11 cellular contexts compared by ENCODE assay signal in the genomic region with DNA sequence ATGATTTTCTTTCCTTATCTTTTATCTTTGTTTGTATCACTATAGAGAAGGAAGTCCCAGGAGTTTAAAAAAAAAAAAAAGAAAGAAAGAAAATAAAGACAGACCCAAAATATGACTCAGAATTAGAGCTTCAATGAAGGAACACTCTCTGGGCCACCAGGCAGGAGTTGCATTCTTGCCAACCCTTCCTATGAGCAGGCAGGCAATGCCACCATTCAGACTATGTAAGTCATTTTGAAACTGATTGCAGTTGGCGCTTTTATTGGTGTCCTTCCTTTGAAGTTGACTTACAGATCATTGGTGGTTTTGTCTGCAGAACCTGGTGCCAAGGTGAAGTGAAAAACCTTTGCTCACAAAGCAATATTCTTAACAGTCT. TPM values are rescaled to one million over a fixed set of nuclear protein-coding genes. Genes with fewer than 3 reads are reported as not detected.
DNase-seq lines count a peak whose midpoint lies in the region; ATAC-seq and TF ChIP-seq lines count a peak whose summit lies in the region.
"Had no signal": no experiment of that assay in that cellular context is flagged by ENCODE, and none has a peak within 500 bp of the region (broad histone marks: within the 10 kb centered on the region; RNA-seq: fewer than 3 reads in every experiment).

No MANE protein-coding gene starts in this region.

- H4K20me1 ChIP-seq in Karpas-422 (ENCODE audit: insufficient read depth, low read depth, low read length), result no peaks in the 10 kb centered on the region

- H3K4me2 ChIP-seq in Karpas-422 (ENCODE audit: low read depth, low read length, poor library complexity, severe bottlenecking), result no peak overlapping the region

- TF ChIP-seq CTCF in transverse colon (IDR thresholded peaks at IDR 0.05) (no peak), GM10266 (IDR thresholded peaks at IDR 0.05; ENCODE audit: control insufficient read depth, insufficient read depth, low read depth, missing control alignments) (no peak)

- in situ Hi-C loops in transverse colon (cut with MboI; ENCODE audit: low pct_ligation_motif_present in 1 of 4, low pct_unique_long_range_greater_than_20kb in 1 of 4, low sequenced_read_pairs in 3 of 4), result no loop called here

- H3K27ac Mint-ChIP-seq in activated naive CD4-positive, alpha-beta T cell treated with anti-CD3 and anti-CD28 coated beads, Interleukin-2, amount 50 U/mL, for 72 hours, result peak overlapping the region; percentile 44 to 53

- WGBS in transverse colon (ENCODE audit: low coverage in 1 of 2), 2 donors, result 57 to 100% methylated on average over 1 of the region's 1 CpG

- no peak overlapping the region for H2AFZ ChIP-seq in Karpas-422 (ENCODE audit: low read length)

- H3K4me1 ChIP-seq in transverse colon (peaks cover 0 to 29% (median 11%) of the 10 kb centered on the region in 4 donors), Karpas-422 (ENCODE audit: low read length) (no peaks in the 10 kb centered on the region)

- H3K9me3 ChIP-seq in transverse colon, result no peaks in the 10 kb centered on the region
- no peaks in the 10 kb centered on the region for H3K9me3 ChIP-seq in Karpas-422 (ENCODE audit: low read length)
- H3K9me3 ChIP-seq: thoracic aorta had no signal

- H3K9ac ChIP-seq in Karpas-422 (ENCODE audit: low read length), result no peak overlapping the region

- H3K36me3 ChIP-seq in transverse colon, result no peaks in the 10 kb centered on the region
- H3K36me3 ChIP-seq in Karpas-422 (ENCODE audit: insufficient read depth, low read length), result no peaks in the 10 kb centered on the region
- H3K36me3 ChIP-seq: thoracic aorta had no signal

- H3K9me2 ChIP-seq in Karpas-422 (replicated peaks; ENCODE audit: insufficient read depth, low read length), result no peaks in the 10 kb centered on the region

- no peak for TF ChIP-seq POLR2A in transverse colon (IDR thresholded peaks at IDR 0.05)

- peak; percentile 84 to 88 for ATAC-seq in activated naive CD4-positive, alpha-beta T cell treated with anti-CD3 and anti-CD28 coated beads, Interleukin-2, amount 50 U/mL, for 72 hours

- no peaks in the 10 kb centered on the region for H3K36me3 Mint-ChIP-seq in activated naive CD4-positive, alpha-beta T cell treated with anti-CD3 and anti-CD28 coated beads, Interleukin-2, amount 50 U/mL, for 72 hours

- no peaks in the 10 kb centered on the region for H3K79me2 ChIP-seq in Karpas-422 (ENCODE audit: low read length)

- peak; percentile 36 for DNase-seq in stimulated activated CD4-positive, alpha-beta T cell treated with anti-CD3 and anti-CD28 coated beads, Interleukin-15, amount 100 ng/mL, for 24 hours
- DNase-seq in stimulated activated CD4-positive, alpha-beta T cell treated with anti-CD3 and anti-CD28 coated beads, Interleukin-4, amount 100 ng/mL, for 1 hour, result no peak
- peak; percentile 38 for DNase-seq in HT-29 (ENCODE audit: low spot score)
- peak in 1 of 2 donors; percentile 26 for DNase-seq in activated naive CD4-positive, alpha-beta T cell treated with anti-CD3 and anti-CD28 coated beads, Interleukin-2, amount 50 U/mL, for 72 hours (ENCODE audit: low spot score in 2 of 2)
- no peak for DNase-seq in transverse colon
- DNase-seq in Karpas-422, result no peak
- no peak for DNase-seq in GM10266 (ENCODE audit: extremely low spot score)
- DNase-seq in occipital lobe (lab: John Stamatoyannopoulos, UW), result no peak
- DNase-seq: NCI-H1105 treated with DMSO at 0.1 percent for 48 hours, RPMI8226 had no signal

- H3K27me3 ChIP-seq in transverse colon, result no peaks in the 10 kb centered on the region
- H3K27me3 ChIP-seq in Karpas-422 (ENCODE audit: low read length), result no peaks in the 10 kb centered on the region

- intact Hi-C loops in transverse colon (cut with DNase I; ENCODE audit: low total_unique reads), result no loop called here

- H3K4me3 ChIP-seq in transverse colon, result no peak overlapping the region
- H3K4me3 ChIP-seq in Karpas-422 (ENCODE audit: low read length), result no peak overlapping the region
- H3K4me3 ChIP-seq: thoracic aorta had no signal

- H3K9me3 Mint-ChIP-seq in activated naive CD4-positive, alpha-beta T cell treated with anti-CD3 and anti-CD28 coated beads, Interleukin-2, amount 50 U/mL, for 72 hours, result no peaks in the 10 kb centered on the region

- H3K27ac ChIP-seq in transverse colon, result peak overlapping the region; percentile 2 to 57 (median 41)
- H3K27ac ChIP-seq in Karpas-422 (ENCODE audit: low read length), result no peak overlapping the region
- H3K27ac ChIP-seq: thoracic aorta had no signal

- TF ChIP-seq EP300 in transverse colon (IDR thresholded peaks at IDR 0.05; ENCODE audit: low read depth), result no peak

RNA-seq across cellular contexts. Expression of gene MYB, which starts 50.3 kb away (rescaled TPM):
- total RNA-seq in HT-29 (2014; rRNA removed; shearing (Covaris generic)), result 14.5 and 14.7 TPM in 2 replicates
- total RNA-seq in activated naive CD4-positive, alpha-beta T cell treated with anti-CD3 and anti-CD28 coated beads, Interleukin-2, amount 50 U/mL, for 72 hours, result 10 to 100 TPM; 23.8 to 54.9 TPM
- total RNA-seq in transverse colon (10 to 100 TPM; 20.9 to 64.1 (median 46.6) TPM), occipital lobe (1.7 TPM)
- 5.3 and 11.8 TPM in 2 replicates for total RNA-seq in Karpas-422 (2014; rRNA removed; shearing (Covaris generic); ENCODE audit: low replicate concordance)
- total RNA-seq: thoracic aorta had no signal

Comparison
In these comparisons a context has a peak if more than half of its experiments do, and no peak if none do; other contexts are left out.
1. DNase-seq: peak in stimulated activated CD4-positive, alpha-beta T cell treated with anti-CD3 and anti-CD28 coated beads, Interleukin-15, amount 100 ng/mL, for 24 hours (single experiment) and HT-29 (single experiment); none in stimulated activated CD4-positive, alpha-beta T cell treated with anti-CD3 and anti-CD28 coated beads, Interleukin-4, amount 100 ng/mL, for 1 hour (single experiment), transverse colon (single experiment), Karpas-422 (single experiment), GM10266 (single experiment) and occipital lobe (single experiment).